In genomic region chr20:31833130-31833930, GRCh38 we compare ENCODE assay signal across 8 cellular contexts. TPM values are rescaled to one million over a fixed set of nuclear protein-coding genes. Genes with fewer than 3 reads are reported as not detected.
A peak's percentile ranks its signal among the peaks of the same experiment; 100 is the strongest.
DNase-seq lines count a peak whose midpoint lies in the region; ATAC-seq and TF ChIP-seq lines count a peak whose summit lies in the region.

No MANE protein-coding gene starts in this region.

- intact Hi-C loops in left ventricle myocardium superior (cut with micrococcal nuclease): no loop called here

- TF ChIP-seq CTCF in GM12872 (IDR thresholded peaks at IDR 0.05; ENCODE audit: insufficient read depth, low read depth, low read length): peak; percentile 99

- DNase-seq in ACHN (peak; percentile 57), RPMI7951 (ENCODE audit: low read depth) (peak; percentile 52), left ventricle myocardium superior (peak; percentile 80)
- DNase-seq in activated effector memory CD4-positive, alpha-beta T cell treated with anti-CD3 and anti-CD28 coated beads, Interleukin-2, amount 50 U/mL, for 16 hours: peak; percentile 88
- peak; percentile 61 for DNase-seq in stimulated activated CD4-positive, alpha-beta T cell treated with anti-CD3 and anti-CD28 coated beads, Interleukin-12 subunit alpha, Interleukin-12 subunit beta, amount 100 ng/mL, for 4 hours

- in situ Hi-C loops in ACHN (cut with HindIII; ENCODE audit: low pct_ligation_motif_present, low pct_unique_long_range_greater_than_20kb, low sequenced_read_pairs): no loop called here

- peak; percentile 46 for ATAC-seq in left ventricle myocardium superior
- no peak for ATAC-seq in GM21825 (IDR thresholded peaks at IDR 0.05; ENCODE audit: unreplicated experiment)
- ATAC-seq in GM19328 (IDR thresholded peaks at IDR 0.05; ENCODE audit: unreplicated experiment): no peak

RNA-seq across cellular contexts. Expression of gene FOXS1, which starts 12.1 kb away (rescaled TPM):
- total RNA-seq in RPMI7951 (2014; rRNA removed; shearing (Covaris generic)): 0.24 and 0.39 TPM in 2 replicates
- total RNA-seq in left ventricle myocardium superior: 1.3 TPM

RNA-seq across cellular contexts. Expression of gene MYLK2, which starts 14.2 kb away (rescaled TPM):
- total RNA-seq in RPMI7951 (2014; rRNA removed; shearing (Covaris generic)): 0.36 and 0.59 TPM in 2 replicates
- 0.10 TPM for total RNA-seq in left ventricle myocardium superior

RNA-seq across cellular contexts. Expression of gene DUSP15, which starts 37.0 kb away (rescaled TPM):
- total RNA-seq in RPMI7951 (2014; rRNA removed; shearing (Covaris generic)): not detected in 2 replicates
- 4.0 TPM for total RNA-seq in left ventricle myocardium superior

RNA-seq across cellular contexts. Expression of gene TTLL9, which starts 37.1 kb away (rescaled TPM):
- not detected in 2 replicates for total RNA-seq in RPMI7951 (2014; rRNA removed; shearing (Covaris generic))
- not detected for total RNA-seq in left ventricle myocardium superior
